ENCODE assay signal across 20 cellular contexts in the genomic region with DNA sequence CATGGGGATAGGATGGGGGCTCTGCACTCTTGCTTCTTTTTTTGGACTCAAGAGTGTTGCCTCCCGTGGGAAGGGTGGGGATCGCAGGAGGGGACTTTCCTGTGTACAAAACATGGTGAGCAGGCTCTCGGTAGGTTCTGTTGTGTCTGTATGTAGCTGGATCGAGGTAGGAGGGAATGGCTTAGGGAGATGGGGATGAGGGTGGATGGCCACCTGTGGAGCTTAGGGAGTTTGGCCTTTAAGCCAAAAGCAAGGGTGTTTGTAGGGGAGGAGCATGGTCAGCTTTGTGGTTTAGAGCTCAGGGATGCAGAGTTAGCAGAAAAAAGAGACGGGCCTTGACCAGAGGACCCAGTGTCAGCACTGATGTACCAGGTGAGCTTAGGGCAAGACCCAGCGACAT. TPM values are rescaled to one million over a fixed set of nuclear protein-coding genes. Genes with fewer than 3 reads are reported as not detected.
A peak's percentile ranks its signal among the peaks of the same experiment; 100 is the strongest.
DNase-seq lines count a peak whose midpoint lies in the region; ATAC-seq, FAIRE-seq and TF ChIP-seq lines count a peak whose summit lies in the region.
"Had no signal": no experiment of that assay in that cellular context is flagged by ENCODE, and none has a peak within 500 bp of the region (broad histone marks: within the 10 kb centered on the region; RNA-seq: fewer than 3 reads in every experiment).

No MANE protein-coding gene starts in this region.

- TF ChIP-seq CTCF in keratinocyte (optimal IDR thresholded peaks at IDR 0.05 in 1 of 3, IDR thresholded peaks at IDR 0.05 in 1 of 3, conservative IDR thresholded peaks at IDR 0.05 in 1 of 3; ENCODE audit: extremely low read depth in 1 of 3, insufficient read depth in 2 of 3, low read length in 3 of 3), result no peak

- H3K79me2 ChIP-seq in keratinocyte (ENCODE audit: control insufficient read depth, insufficient read depth, low read length), result peaks cover 78% of the 10 kb centered on the region

- no peak overlapping the region for H2AFZ ChIP-seq in keratinocyte (ENCODE audit: control insufficient read depth, low read length)

- H3K4me3 ChIP-seq in keratinocyte (ENCODE audit: control insufficient read depth in 2 of 3, extremely low read depth in 1 of 3, insufficient read depth in 2 of 3, low read depth in 1 of 3, low read length in 3 of 3) (no peak overlapping the region), stomach smooth muscle (ENCODE audit: low read length in 2 of 2) (no peak overlapping the region)
- H3K4me3 ChIP-seq: MG63, prostate gland, SJSA1 had no signal

- peaks cover 34% of the 10 kb centered on the region for H3K4me1 ChIP-seq in keratinocyte (ENCODE audit: control insufficient read depth, extremely low read depth, insufficient read depth, low read length)
- H3K4me1 ChIP-seq in stomach smooth muscle (ENCODE audit: control insufficient read depth, insufficient read depth, low read length), result peaks cover 48% of the 10 kb centered on the region

- dilution Hi-C loops in keratinocyte (cut with MboI; ENCODE audit: extremely low pct_ligation_motif_present, low sequenced_read_pairs), result no loop called here

- H3K4me1 Mint-ChIP-seq in activated naive CD4-positive, alpha-beta T cell treated with anti-CD3 and anti-CD28 coated beads, Interleukin-2, amount 10 ng/mL, durations not matched to agents 7 days and 5 days, result peaks cover 6% of the 10 kb centered on the region
- H3K4me1 Mint-ChIP-seq in activated T-helper 17 cell treated with anti-CD3 and anti-CD28 coated beads, Interleukin-2, amount 50 U/mL, for 72 hours, result peaks cover 11% of the 10 kb centered on the region

- CTCF ChIA-PET in activated naive CD4-positive, alpha-beta T cell treated with anti-CD3 and anti-CD28 coated beads, Interleukin-2, amount 10 ng/mL, durations not matched to agents 7 days and 5 days (lab: Charles Lee), result interaction anchor here (0.9 to 8.6 kb wide), 5 partner anchors 21 to 315 kb away, joined by 3 to 82 read pairs (median 4); partner anchors contain the start of genes C16orf86 and ENKD1

- H3K9me3 ChIP-seq in keratinocyte (ENCODE audit: control insufficient read depth, low read depth, low read length) (no peaks in the 10 kb centered on the region), stomach smooth muscle (ENCODE audit: control insufficient read depth in 2 of 2, low read length in 2 of 2) (no peaks in the 10 kb centered on the region)
- H3K9me3 ChIP-seq: MG63, prostate gland, SJSA1 had no signal

- no peak overlapping the region for H3K4me3 Mint-ChIP-seq in activated naive CD4-positive, alpha-beta T cell treated with anti-CD3 and anti-CD28 coated beads, Interleukin-2, amount 10 ng/mL, durations not matched to agents 7 days and 5 days
- no peak overlapping the region for H3K4me3 Mint-ChIP-seq in activated T-helper 17 cell treated with anti-CD3 and anti-CD28 coated beads, Interleukin-2, amount 50 U/mL, for 72 hours
- H3K4me3 Mint-ChIP-seq: CD4-positive, alpha-beta T cell had no signal

- H3K36me3 ChIP-seq in keratinocyte (ENCODE audit: control insufficient read depth in 2 of 2, extremely low read depth in 1 of 2, insufficient read depth in 2 of 2, low read length in 2 of 2) (peaks cover 16 to 52% of the 10 kb centered on the region in 2 experiments), stomach smooth muscle (ENCODE audit: control insufficient read depth in 2 of 2, insufficient read depth in 2 of 2, low read length in 2 of 2) (peaks cover 5 to 11% of the 10 kb centered on the region in 2 donors)

- no peak for DNase-seq in activated naive CD4-positive, alpha-beta T cell treated with anti-CD3 and anti-CD28 coated beads, Interleukin-2, amount 10 ng/mL, durations not matched to agents 7 days and 5 days
- DNase-seq in activated naive CD4-positive, alpha-beta T cell treated with anti-CD3 and anti-CD28 coated beads, Interleukin-2, amount 50 U/mL, for 16 hours, result no peak
- DNase-seq in keratinocyte (ENCODE audit: low read depth, low spot score) (no peak), iPS-NIHi7 (ENCODE audit: extremely low spot score) (no peak), COLO668 (lab: John Stamatoyannopoulos, UW; ENCODE audit: unreplicated experiment) (no peak)
- DNase-seq: activated CD4-positive, alpha-beta T cell treated with anti-CD3 and anti-CD28 coated beads for 1 hour; CD4-positive, alpha-beta T cell; GOT3; kidney glomerular epithelial cell; MG63; NCI-H187 treated with DMSO at 0.1 percent for 48 hours; stimulated activated CD4-positive, alpha-beta T cell treated with anti-CD3 and anti-CD28 coated beads, Interleukin-15, amount 100 ng/mL, for 24 hours; T-helper 9 cell had no signal

- ATAC-seq in activated T-helper 17 cell treated with anti-CD3 and anti-CD28 coated beads, Interleukin-2, amount 50 U/mL, for 72 hours (replicated peaks), result no peak
- no peak for ATAC-seq in HG02885 (IDR thresholded peaks at IDR 0.05; ENCODE audit: poor library complexity, unreplicated experiment)

- no peaks in the 10 kb centered on the region for H3K27me3 Mint-ChIP-seq in activated naive CD4-positive, alpha-beta T cell treated with anti-CD3 and anti-CD28 coated beads, Interleukin-2, amount 10 ng/mL, durations not matched to agents 7 days and 5 days
- no peaks in the 10 kb centered on the region for H3K27me3 Mint-ChIP-seq in activated T-helper 17 cell treated with anti-CD3 and anti-CD28 coated beads, Interleukin-2, amount 50 U/mL, for 72 hours
- H3K27me3 Mint-ChIP-seq: CD4-positive, alpha-beta T cell had no signal

- no peak for FAIRE-seq in keratinocyte (lab: Jason Lieb, UNC)
- FAIRE-seq: colon, HTR-8/SVneo had no signal

- H3K27me3 ChIP-seq in keratinocyte (ENCODE audit: control insufficient read depth, extremely low read depth, insufficient read depth, low read length) (no peaks in the 10 kb centered on the region), stomach smooth muscle (ENCODE audit: control insufficient read depth in 1 of 2, insufficient read depth in 2 of 2, low read length in 2 of 2) (no peaks in the 10 kb centered on the region)
- H3K27me3 ChIP-seq: MG63, SJSA1 had no signal

- no peak overlapping the region for H3K4me2 ChIP-seq in keratinocyte (ENCODE audit: control insufficient read depth, extremely low read depth, insufficient read depth, low read depth, low read length)

- peaks cover 37% of the 10 kb centered on the region for H4K20me1 ChIP-seq in keratinocyte (ENCODE audit: control insufficient read depth, extremely low read depth, insufficient read depth, low read length)

- peaks cover 9% of the 10 kb centered on the region for H3K36me3 Mint-ChIP-seq in activated naive CD4-positive, alpha-beta T cell treated with anti-CD3 and anti-CD28 coated beads, Interleukin-2, amount 10 ng/mL, durations not matched to agents 7 days and 5 days
- peaks cover 59% of the 10 kb centered on the region for H3K36me3 Mint-ChIP-seq in activated T-helper 17 cell treated with anti-CD3 and anti-CD28 coated beads, Interleukin-2, amount 50 U/mL, for 72 hours (ENCODE audit: low read depth)

- H3K9me3 Mint-ChIP-seq in activated naive CD4-positive, alpha-beta T cell treated with anti-CD3 and anti-CD28 coated beads, Interleukin-2, amount 10 ng/mL, durations not matched to agents 7 days and 5 days, result no peaks in the 10 kb centered on the region
- H3K9me3 Mint-ChIP-seq in activated T-helper 17 cell treated with anti-CD3 and anti-CD28 coated beads, Interleukin-2, amount 50 U/mL, for 72 hours, result no peaks in the 10 kb centered on the region
- H3K9me3 Mint-ChIP-seq: CD4-positive, alpha-beta T cell had no signal

- H3K9ac ChIP-seq in keratinocyte (ENCODE audit: control insufficient read depth, extremely low read depth, insufficient read depth, low read length) (no peak overlapping the region), stomach smooth muscle (ENCODE audit: low read length in 2 of 2) (no peak overlapping the region)

- peak overlapping the region; percentile 86 for H3K27ac Mint-ChIP-seq in activated naive CD4-positive, alpha-beta T cell treated with anti-CD3 and anti-CD28 coated beads, Interleukin-2, amount 10 ng/mL, durations not matched to agents 7 days and 5 days
- peak overlapping the region; percentile 46 for H3K27ac Mint-ChIP-seq in activated T-helper 17 cell treated with anti-CD3 and anti-CD28 coated beads, Interleukin-2, amount 50 U/mL, for 72 hours

- H3K9me1 ChIP-seq in keratinocyte (ENCODE audit: control insufficient read depth, extremely low read depth, insufficient read depth, low read length), result peaks cover 6% of the 10 kb centered on the region

- peak overlapping the region; percentile 32 for H3K27ac ChIP-seq in keratinocyte (ENCODE audit: control insufficient read depth, insufficient read depth, low read length)
- peak overlapping the region; percentile 80 for H3K27ac ChIP-seq in stomach smooth muscle (ENCODE audit: low read length)
- H3K27ac ChIP-seq: prostate gland, SJSA1 had no signal

RNA-seq across cellular contexts. Expression of gene EDC4, which starts 11.0 kb away (rescaled TPM):
- 100 to 1,000 TPM; 101 to 137 TPM for total RNA-seq in activated T-helper 17 cell treated with anti-CD3 and anti-CD28 coated beads, Interleukin-2, amount 50 U/mL, for 72 hours
- polyA plus RNA-seq in keratinocyte, result 16.7 to 28.0 TPM (median 25.4 TPM) in 3 replicates
- polyA plus RNA-seq in keratinocyte (2011; ENCODE audit: low read depth), result 29.5 TPM
- polyA plus RNA-seq in keratinocyte (2011; cell fraction: cytosol; rRNA removed), result 13.2 and 18.5 TPM in 2 replicates
- 63.0 and 74.1 TPM in 2 replicates for polyA plus RNA-seq in keratinocyte (2011; cell fraction: nucleus; rRNA removed)
- 22.5 and 27.7 TPM in 2 replicates for polyA plus RNA-seq in keratinocyte (2012; ENCODE audit: low replicate concordance)
- polyA minus RNA-seq in keratinocyte, result 44.4 to 165 TPM (median 55.4 TPM) in 3 replicates
- 39.9 TPM for polyA minus RNA-seq in keratinocyte (2011; cell fraction: cytosol; rRNA and poly(A)+ RNA removed)
- 42.0 and 57.0 TPM in 2 replicates for polyA minus RNA-seq in keratinocyte (2011; cell fraction: nucleus; rRNA and poly(A)+ RNA removed)

RNA-seq across cellular contexts. Expression of gene CENPT, which starts 14.4 kb away (rescaled TPM):
- 10 to 100 TPM; 61.4 to 64.2 TPM for total RNA-seq in activated T-helper 17 cell treated with anti-CD3 and anti-CD28 coated beads, Interleukin-2, amount 50 U/mL, for 72 hours
- 30.1 to 57.1 TPM (median 41.3 TPM) in 3 replicates for polyA plus RNA-seq in keratinocyte
- 44.8 TPM for polyA plus RNA-seq in keratinocyte (2011; ENCODE audit: low read depth)
- polyA plus RNA-seq in keratinocyte (2011; cell fraction: cytosol; rRNA removed), result 17.7 and 26.9 TPM in 2 replicates
- polyA plus RNA-seq in keratinocyte (2011; cell fraction: nucleus; rRNA removed), result 238 and 251 TPM in 2 replicates
- 32.6 and 56.1 TPM in 2 replicates for polyA plus RNA-seq in keratinocyte (2012; ENCODE audit: low replicate concordance)
- polyA minus RNA-seq in keratinocyte, result 33.9 to 38.2 TPM (median 38.0 TPM) in 3 replicates
- polyA minus RNA-seq in keratinocyte (2011; cell fraction: cytosol; rRNA and poly(A)+ RNA removed), result 40.1 TPM
- polyA minus RNA-seq in keratinocyte (2011; cell fraction: nucleus; rRNA and poly(A)+ RNA removed), result 50.0 and 51.2 TPM in 2 replicates

RNA-seq across cellular contexts. Expression of gene NUTF2, which starts 15.1 kb away (rescaled TPM):
- 100 to 1,000 TPM in 1 of 2 donors, 10 to 100 TPM in 1; 82.9 to 175 TPM for total RNA-seq in activated T-helper 17 cell treated with anti-CD3 and anti-CD28 coated beads, Interleukin-2, amount 50 U/mL, for 72 hours
- polyA plus RNA-seq in keratinocyte, result 173 to 569 TPM (median 189 TPM) in 3 replicates
- polyA plus RNA-seq in keratinocyte (2011; ENCODE audit: low read depth), result 21.4 TPM
- polyA plus RNA-seq in keratinocyte (2011; cell fraction: cytosol; rRNA removed), result 219 and 289 TPM in 2 replicates
- polyA plus RNA-seq in keratinocyte (2011; cell fraction: nucleus; rRNA removed), result 115 and 137 TPM in 2 replicates
- 156 and 255 TPM in 2 replicates for polyA plus RNA-seq in keratinocyte (2012; ENCODE audit: low replicate concordance)
- 364 to 462 TPM (median 391 TPM) in 3 replicates for polyA minus RNA-seq in keratinocyte
- polyA minus RNA-seq in keratinocyte (2011; cell fraction: cytosol; rRNA and poly(A)+ RNA removed), result 371 TPM
- polyA minus RNA-seq in keratinocyte (2011; cell fraction: nucleus; rRNA and poly(A)+ RNA removed), result 46.3 and 66.6 TPM in 2 replicates

RNA-seq across cellular contexts. Expression of gene THAP11, which starts 19.8 kb away (rescaled TPM):
- total RNA-seq in activated T-helper 17 cell treated with anti-CD3 and anti-CD28 coated beads, Interleukin-2, amount 50 U/mL, for 72 hours, result 10 to 100 TPM; 29.9 to 51.6 TPM
- 9.2 to 13.1 TPM (median 11.8 TPM) in 3 replicates for polyA plus RNA-seq in keratinocyte
- 4.0 TPM for polyA plus RNA-seq in keratinocyte (2011; ENCODE audit: low read depth)
- polyA plus RNA-seq in keratinocyte (2011; cell fraction: cytosol; rRNA removed), result 8.5 and 8.9 TPM in 2 replicates
- polyA plus RNA-seq in keratinocyte (2011; cell fraction: nucleus; rRNA removed), result 4.4 TPM in 2 replicates
- 11.6 and 13.9 TPM in 2 replicates for polyA plus RNA-seq in keratinocyte (2012; ENCODE audit: low replicate concordance)
- 7.9 to 10.2 TPM (median 7.9 TPM) in 3 replicates for polyA minus RNA-seq in keratinocyte
- polyA minus RNA-seq in keratinocyte (2011; cell fraction: cytosol; rRNA and poly(A)+ RNA removed), result 14.6 TPM
- polyA minus RNA-seq in keratinocyte (2011; cell fraction: nucleus; rRNA and poly(A)+ RNA removed), result 1.7 and 3.3 TPM in 2 replicates

RNA-seq across cellular contexts. Expression of gene NRN1L, which starts 22.8 kb away (rescaled TPM):
- 1 to 10 TPM in 1 of 2 donors, not detected in 1; 1.2 TPM for total RNA-seq in activated T-helper 17 cell treated with anti-CD3 and anti-CD28 coated beads, Interleukin-2, amount 50 U/mL, for 72 hours
- not detected in 3 replicates for polyA plus RNA-seq in keratinocyte
- polyA plus RNA-seq in keratinocyte (2011; ENCODE audit: low read depth), result not detected
- not detected in 2 replicates for polyA plus RNA-seq in keratinocyte (2011; cell fraction: cytosol; rRNA removed)
- 0.51 and 0.53 TPM in 2 replicates for polyA plus RNA-seq in keratinocyte (2011; cell fraction: nucleus; rRNA removed)
- 0.75 TPM in 1 of 2 replicates, not detected in the other for polyA plus RNA-seq in keratinocyte (2012; ENCODE audit: low replicate concordance)
- polyA minus RNA-seq in keratinocyte, result not detected in 3 replicates
- polyA minus RNA-seq in keratinocyte (2011; cell fraction: cytosol; rRNA and poly(A)+ RNA removed), result not detected
- polyA minus RNA-seq in keratinocyte (2011; cell fraction: nucleus; rRNA and poly(A)+ RNA removed), result not detected in 2 replicates
- total RNA-seq: SJSA1 had no signal
